In genomic region chr9:1939926-1940368, GRCh38 we compare ENCODE assay signal across 8 cellular contexts.
DNase-seq lines count a peak whose midpoint lies in the region; ATAC-seq lines count a peak whose summit lies in the region.

No MANE protein-coding gene starts in this region.

- ATAC-seq in GM19035 (IDR thresholded peaks at IDR 0.05; ENCODE audit: unreplicated experiment) (peak; percentile 83), HG03066 (IDR thresholded peaks at IDR 0.05; ENCODE audit: low read depth, unreplicated experiment) (peak; percentile 67)

- DNase-seq in D341Med (ENCODE audit: low spot score) (peak; percentile 81), NCI-H460 (ENCODE audit: extremely low read depth, low read depth) (peak; percentile 12), iris pigment epithelial cell (ENCODE audit: low read depth) (peak; percentile 26), LoVo (ENCODE audit: low spot score) (no peak)
- DNase-seq in activated T-cell treated with anti-CD3 and anti-CD28 coated beads, Interleukin-2, amount 50 U/mL, for 1 hour = peak; percentile 20
- DNase-seq in stimulated activated naive CD4-positive, alpha-beta T cell treated with Interleukin-2 at 50 U/mL for 16 hours (lab: John Stamatoyannopoulos, UW) = peak; percentile 20
